Comparison of ENCODE assay signal across 2 cellular contexts in genomic region chr4:105965183-105965800, GRCh38.
TF ChIP-seq lines count a peak whose summit lies in the region.

No MANE protein-coding gene starts in this region.

TF ChIP-seq in GM23338, 12 proteins besides CTCF, POLR2A, EP300 and RAD21 (continued from another document):
- TF ChIP-seq, protein P1, sequence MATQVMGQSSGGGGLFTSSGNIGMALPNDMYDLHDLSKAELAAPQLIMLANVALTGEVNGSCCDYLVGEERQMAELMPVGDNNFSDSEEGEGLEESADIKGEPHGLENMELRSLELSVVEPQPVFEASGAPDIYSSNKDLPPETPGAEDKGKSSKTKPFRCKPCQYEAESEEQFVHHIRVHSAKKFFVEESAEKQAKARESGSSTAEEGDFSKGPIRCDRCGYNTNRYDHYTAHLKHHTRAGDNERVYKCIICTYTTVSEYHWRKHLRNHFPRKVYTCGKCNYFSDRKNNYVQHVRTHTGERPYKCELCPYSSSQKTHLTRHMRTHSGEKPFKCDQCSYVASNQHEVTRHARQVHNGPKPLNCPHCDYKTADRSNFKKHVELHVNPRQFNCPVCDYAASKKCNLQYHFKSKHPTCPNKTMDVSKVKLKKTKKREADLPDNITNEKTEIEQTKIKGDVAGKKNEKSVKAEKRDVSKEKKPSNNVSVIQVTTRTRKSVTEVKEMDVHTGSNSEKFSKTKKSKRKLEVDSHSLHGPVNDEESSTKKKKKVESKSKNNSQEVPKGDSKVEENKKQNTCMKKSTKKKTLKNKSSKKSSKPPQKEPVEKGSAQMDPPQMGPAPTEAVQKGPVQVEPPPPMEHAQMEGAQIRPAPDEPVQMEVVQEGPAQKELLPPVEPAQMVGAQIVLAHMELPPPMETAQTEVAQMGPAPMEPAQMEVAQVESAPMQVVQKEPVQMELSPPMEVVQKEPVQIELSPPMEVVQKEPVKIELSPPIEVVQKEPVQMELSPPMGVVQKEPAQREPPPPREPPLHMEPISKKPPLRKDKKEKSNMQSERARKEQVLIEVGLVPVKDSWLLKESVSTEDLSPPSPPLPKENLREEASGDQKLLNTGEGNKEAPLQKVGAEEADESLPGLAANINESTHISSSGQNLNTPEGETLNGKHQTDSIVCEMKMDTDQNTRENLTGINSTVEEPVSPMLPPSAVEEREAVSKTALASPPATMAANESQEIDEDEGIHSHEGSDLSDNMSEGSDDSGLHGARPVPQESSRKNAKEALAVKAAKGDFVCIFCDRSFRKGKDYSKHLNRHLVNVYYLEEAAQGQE (IDR thresholded peaks at IDR 0.05; ENCODE audit: unreplicated experiment), result no peak
- no peak for TF ChIP-seq ZNF114 (CRISPR knock-in tag; IDR thresholded peaks at IDR 0.05)
- no peak for TF ChIP-seq ZNF462 (CRISPR knock-in tag; IDR thresholded peaks at IDR 0.05)
- TF ChIP-seq, protein P2, sequence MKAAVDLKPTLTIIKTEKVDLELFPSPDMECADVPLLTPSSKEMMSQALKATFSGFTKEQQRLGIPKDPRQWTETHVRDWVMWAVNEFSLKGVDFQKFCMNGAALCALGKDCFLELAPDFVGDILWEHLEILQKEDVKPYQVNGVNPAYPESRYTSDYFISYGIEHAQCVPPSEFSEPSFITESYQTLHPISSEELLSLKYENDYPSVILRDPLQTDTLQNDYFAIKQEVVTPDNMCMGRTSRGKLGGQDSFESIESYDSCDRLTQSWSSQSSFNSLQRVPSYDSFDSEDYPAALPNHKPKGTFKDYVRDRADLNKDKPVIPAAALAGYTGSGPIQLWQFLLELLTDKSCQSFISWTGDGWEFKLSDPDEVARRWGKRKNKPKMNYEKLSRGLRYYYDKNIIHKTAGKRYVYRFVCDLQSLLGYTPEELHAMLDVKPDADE (IDR thresholded peaks at IDR 0.05), result no peak
TF ChIP-seq in GM23338: peak in this region for 0.

TF ChIP-seq in K562, 482 proteins besides CTCF, POLR2A, EP300 and RAD21 (continued from another document):
- TF ChIP-seq NKRF (IDR thresholded peaks at IDR 0.05; ENCODE audit: borderline replicate concordance) (no peak), ZNF507 (tag; conservative IDR thresholded peaks at IDR 0.05) (no peak), MYNN (IDR thresholded peaks at IDR 0.05) (no peak), MYNN (CRISPR knock-in tag; IDR thresholded peaks at IDR 0.05) (no peak), MCM5 (IDR thresholded peaks at IDR 0.05; ENCODE audit: low read depth) (no peak), BMI1 (IDR thresholded peaks at IDR 0.05; ENCODE audit: low read length) (no peak)
- TF ChIP-seq, protein P3, sequence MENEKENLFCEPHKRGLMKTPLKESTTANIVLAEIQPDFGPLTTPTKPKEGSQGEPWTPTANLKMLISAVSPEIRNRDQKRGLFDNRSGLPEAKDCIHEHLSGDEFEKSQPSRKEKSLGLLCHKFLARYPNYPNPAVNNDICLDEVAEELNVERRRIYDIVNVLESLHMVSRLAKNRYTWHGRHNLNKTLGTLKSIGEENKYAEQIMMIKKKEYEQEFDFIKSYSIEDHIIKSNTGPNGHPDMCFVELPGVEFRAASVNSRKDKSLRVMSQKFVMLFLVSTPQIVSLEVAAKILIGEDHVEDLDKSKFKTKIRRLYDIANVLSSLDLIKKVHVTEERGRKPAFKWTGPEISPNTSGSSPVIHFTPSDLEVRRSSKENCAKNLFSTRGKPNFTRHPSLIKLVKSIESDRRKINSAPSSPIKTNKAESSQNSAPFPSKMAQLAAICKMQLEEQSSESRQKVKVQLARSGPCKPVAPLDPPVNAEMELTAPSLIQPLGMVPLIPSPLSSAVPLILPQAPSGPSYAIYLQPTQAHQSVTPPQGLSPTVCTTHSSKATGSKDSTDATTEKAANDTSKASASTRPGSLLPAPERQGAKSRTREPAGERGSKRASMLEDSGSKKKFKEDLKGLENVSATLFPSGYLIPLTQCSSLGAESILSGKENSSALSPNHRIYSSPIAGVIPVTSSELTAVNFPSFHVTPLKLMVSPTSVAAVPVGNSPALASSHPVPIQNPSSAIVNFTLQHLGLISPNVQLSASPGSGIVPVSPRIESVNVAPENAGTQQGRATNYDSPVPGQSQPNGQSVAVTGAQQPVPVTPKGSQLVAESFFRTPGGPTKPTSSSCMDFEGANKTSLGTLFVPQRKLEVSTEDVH (IDR thresholded peaks at IDR 0.05; ENCODE audit: low read depth, partially characterized antibody), result no peak
- TF ChIP-seq, protein P4, sequence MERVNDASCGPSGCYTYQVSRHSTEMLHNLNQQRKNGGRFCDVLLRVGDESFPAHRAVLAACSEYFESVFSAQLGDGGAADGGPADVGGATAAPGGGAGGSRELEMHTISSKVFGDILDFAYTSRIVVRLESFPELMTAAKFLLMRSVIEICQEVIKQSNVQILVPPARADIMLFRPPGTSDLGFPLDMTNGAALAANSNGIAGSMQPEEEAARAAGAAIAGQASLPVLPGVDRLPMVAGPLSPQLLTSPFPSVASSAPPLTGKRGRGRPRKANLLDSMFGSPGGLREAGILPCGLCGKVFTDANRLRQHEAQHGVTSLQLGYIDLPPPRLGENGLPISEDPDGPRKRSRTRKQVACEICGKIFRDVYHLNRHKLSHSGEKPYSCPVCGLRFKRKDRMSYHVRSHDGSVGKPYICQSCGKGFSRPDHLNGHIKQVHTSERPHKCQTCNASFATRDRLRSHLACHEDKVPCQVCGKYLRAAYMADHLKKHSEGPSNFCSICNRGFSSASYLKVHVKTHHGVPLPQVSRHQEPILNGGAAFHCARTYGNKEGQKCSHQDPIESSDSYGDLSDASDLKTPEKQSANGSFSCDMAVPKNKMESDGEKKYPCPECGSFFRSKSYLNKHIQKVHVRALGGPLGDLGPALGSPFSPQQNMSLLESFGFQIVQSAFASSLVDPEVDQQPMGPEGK (CRISPR knock-in tag; IDR thresholded peaks at IDR 0.05; ENCODE audit: borderline replicate concordance), result no peak
- TF ChIP-seq, protein P5, sequence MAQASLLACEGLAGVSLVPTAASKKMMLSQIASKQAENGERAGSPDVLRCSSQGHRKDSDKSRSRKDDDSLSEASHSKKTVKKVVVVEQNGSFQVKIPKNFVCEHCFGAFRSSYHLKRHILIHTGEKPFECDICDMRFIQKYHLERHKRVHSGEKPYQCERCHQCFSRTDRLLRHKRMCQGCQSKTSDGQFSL (CRISPR knock-in tag; IDR thresholded peaks at IDR 0.05), result no peak
- TF ChIP-seq, protein P5 (tag; IDR thresholded peaks at IDR 0.05), result no peak
- TF ChIP-seq, protein P6, sequence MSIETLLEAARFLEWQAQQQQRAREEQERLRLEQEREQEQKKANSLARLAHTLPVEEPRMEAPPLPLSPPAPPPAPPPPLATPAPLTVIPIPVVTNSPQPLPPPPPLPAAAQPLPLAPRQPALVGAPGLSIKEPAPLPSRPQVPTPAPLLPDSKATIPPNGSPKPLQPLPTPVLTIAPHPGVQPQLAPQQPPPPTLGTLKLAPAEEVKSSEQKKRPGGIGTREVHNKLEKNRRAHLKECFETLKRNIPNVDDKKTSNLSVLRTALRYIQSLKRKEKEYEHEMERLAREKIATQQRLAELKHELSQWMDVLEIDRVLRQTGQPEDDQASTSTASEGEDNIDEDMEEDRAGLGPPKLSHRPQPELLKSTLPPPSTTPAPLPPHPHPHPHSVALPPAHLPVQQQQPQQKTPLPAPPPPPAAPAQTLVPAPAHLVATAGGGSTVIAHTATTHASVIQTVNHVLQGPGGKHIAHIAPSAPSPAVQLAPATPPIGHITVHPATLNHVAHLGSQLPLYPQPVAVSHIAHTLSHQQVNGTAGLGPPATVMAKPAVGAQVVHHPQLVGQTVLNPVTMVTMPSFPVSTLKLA (conservative IDR thresholded peaks at IDR 0.05), result no peak
